In genomic region chr20:41833739-41834138, GRCh38 we compare ENCODE assay signal across 31 cellular contexts.
DNase-seq lines count a peak whose midpoint lies in the region; ATAC-seq, FAIRE-seq and TF ChIP-seq lines count a peak whose summit lies in the region.
"Had no signal": no experiment of that assay in that cellular context is flagged by ENCODE, and none has a peak within 500 bp of the region (broad histone marks: within the 10 kb centered on the region; RNA-seq: fewer than 3 reads in every experiment).

No MANE protein-coding gene starts in this region.

- CTCF ChIA-PET in HEK293 (lab: Yijun Ruan, JAX) (interaction anchor here (0.6 kb wide), 1 partner anchor 53 kb away, joined by 3 read pairs; no protein-coding TSS in a partner anchor), K562 (lab: Yijun Ruan, JAX; ENCODE audit: low intra/inter-chr PET ratio) (no interaction called here)

- H3K4me2 ChIP-seq in K562 (ENCODE audit: insufficient read depth, low read length) = no peak overlapping the region
- H3K4me2 ChIP-seq: A549; BLaER1; BLaER1 treated with 17β-estradiol and CSF1 and Interleukin-3, amounts not matched to agents 10 nM and 100 nM had no signal

- H3K79me2 ChIP-seq in K562 (ENCODE audit: control insufficient read depth, insufficient read depth, low read length) = no peaks in the 10 kb centered on the region

- DNase-seq in K562 (ENCODE audit: extremely low read depth in 1 of 4, low spot score in 3 of 4) = no peak
- no peak for DNase-seq in caudate nucleus (lab: John Stamatoyannopoulos, UW)
- DNase-seq: 8988T; ACHN; AML-193; BE2C; C1 segment of cervical spinal cord; Caco-2; Calu3; CD4-positive, alpha-beta memory T cell; CD4-positive, alpha-beta T cell; CD4-positive, CD25-positive, alpha-beta regulatory T cell; CD8-positive, alpha-beta memory T cell; CD8-positive, alpha-beta T cell; COR-L47; DMS 273 treated with DMSO at 0.1 percent for 48 hours; DMS153; DMS53; DMS79; DMS79 treated with DMSO at 0.1 percent for 48 hours; DND-41; EL had no signal

- TF ChIP-seq CTCF in HEK293 (tag by site-specific recombination; IDR thresholded peaks at IDR 0.05) = no peak
- TF ChIP-seq CTCF in K562 (IDR thresholded peaks at IDR 0.05 in 2 of 3, conservative IDR thresholded peaks at IDR 0.05 in 1 of 3; ENCODE audit: insufficient read depth in 2 of 3, low read depth in 1 of 3, low read length in 3 of 3) = no peak

- no peaks in the 10 kb centered on the region for H3K9me1 ChIP-seq in K562 (ENCODE audit: control insufficient read depth, insufficient read depth, low read length)

- TF ChIP-seq POLR2A in K562 (conservative IDR thresholded peaks at IDR 0.05) = no peak

- H3K9ac ChIP-seq in K562 (ENCODE audit: insufficient read depth in 1 of 2, low read depth in 2 of 2, low read length in 2 of 2) = no peak overlapping the region
- H3K9ac ChIP-seq: BLaER1; BLaER1 treated with 17β-estradiol and CSF1 and Interleukin-3, amounts not matched to agents 10 nM and 100 nM had no signal

- no peak for ATAC-seq in K562
- no peak for ATAC-seq in HG03135 (IDR thresholded peaks at IDR 0.05; ENCODE audit: unreplicated experiment)
- ATAC-seq: A549; CD8-positive, alpha-beta T cell had no signal

- intact Hi-C loops in K562 (cut with micrococcal nuclease) = no loop called here

- no TSS peak for BruUV-seq in K562 (replicated peaks; lab: Mats Ljungman, UMichigan)

- 0 out of 2 replicates have a peak, but pooled peaks cover 9% of the 10 kb centered on the region for H4K20me1 ChIP-seq in K562 (replicated peaks; ENCODE audit: control insufficient read depth, insufficient read depth, low read length)
- H4K20me1 ChIP-seq: BLaER1; BLaER1 treated with 17β-estradiol and CSF1 and Interleukin-3, amounts not matched to agents 10 nM and 100 nM had no signal

- WGBS in K562 (ENCODE audit: insufficient coverage, low coverage, missing lambda C conversion rate) = 4% methylated on average over 1 of the region's 1 CpG

- FAIRE-seq in K562 (lab: Jason Lieb, UNC) = no peak
- FAIRE-seq: A204.1, A549, D721Med had no signal

- TF ChIP-seq RAD21 in K562 (CRISPR knock-in tag; conservative IDR thresholded peaks at IDR 0.05 in 1 of 2, IDR thresholded peaks at IDR 0.05 in 1 of 2) = no peak

- H3K9me3 ChIP-seq in HEK293 (ENCODE audit: control insufficient read depth, insufficient read depth, low read depth, low read length) = no peaks in the 10 kb centered on the region
- H3K9me3 ChIP-seq in K562 (replicated peaks; ENCODE audit: control insufficient read depth, insufficient read depth, low read depth, low read length) = no peaks in the 10 kb centered on the region
- H3K9me3 ChIP-seq: A549, BE2C, Caco-2 had no signal

- H3K27ac ChIP-seq in HEK293 (ENCODE audit: extremely low read depth, low read depth, low read length) = no peak overlapping the region
- H3K27ac ChIP-seq in K562 (ENCODE audit: extremely low read depth, low read depth, low read length) = no peak overlapping the region
- H3K27ac ChIP-seq in caudate nucleus (ENCODE audit: low read depth, low read length) = no peak overlapping the region
- H3K27ac ChIP-seq: 22Rv1; A549; BLaER1; BLaER1 treated with 17β-estradiol and CSF1 and Interleukin-3, amounts not matched to agents 10 nM and 100 nM; C4-2B had no signal

- no peaks in the 10 kb centered on the region for H3K36me3 ChIP-seq in HEK293 (ENCODE audit: control insufficient read depth in 2 of 2, insufficient read depth in 1 of 2, low read length in 2 of 2)
- H3K36me3 ChIP-seq in K562 (ENCODE audit: control insufficient read depth, insufficient read depth, low read length) = no peaks in the 10 kb centered on the region
- H3K36me3 ChIP-seq: BE2C; BLaER1; BLaER1 treated with 17β-estradiol and CSF1 and Interleukin-3, amounts not matched to agents 10 nM and 100 nM had no signal

- POLR2A ChIA-PET in HEK293 (lab: Yijun Ruan, JAX) = no interaction called here
- POLR2A ChIA-PET in K562 (lab: Yijun Ruan, JAX) = no interaction called here

- H3K27me3 ChIP-seq in K562 (ENCODE audit: control insufficient read depth in 2 of 2, insufficient read depth in 2 of 2, low read length in 2 of 2) = peaks cover 4 to 8% of the 10 kb centered on the region in 2 experiments; a peak in 4 of 5 replicates
- H3K27me3 ChIP-seq: BLaER1; BLaER1 treated with 17β-estradiol and CSF1 and Interleukin-3, amounts not matched to agents 10 nM and 100 nM had no signal

- TF ChIP-seq EP300 in K562 (IDR thresholded peaks at IDR 0.05; ENCODE audit: low read length) = no peak

- in situ Hi-C loops in K562 (cut with MboI) = no loop called here

- H3K4me3 ChIP-seq in HEK293 (ENCODE audit: low read depth, low read length) (no peak overlapping the region), K562 (no peak overlapping the region)
- H3K4me3 ChIP-seq: A549; BLaER1; BLaER1 treated with 17β-estradiol and CSF1 and Interleukin-3, amounts not matched to agents 10 nM and 100 nM had no signal

- H3K4me1 ChIP-seq in HEK293 (ENCODE audit: control insufficient read depth, insufficient read depth, low read length) (no peaks in the 10 kb centered on the region), K562 (replicated peaks in 1 of 2; ENCODE audit: control insufficient read depth in 2 of 2, insufficient read depth in 2 of 2, low read length in 2 of 2) (no peaks in the 10 kb centered on the region)
- H3K4me1 ChIP-seq: A549, BE2C, Caco-2 had no signal

- H2AFZ ChIP-seq in K562 (ENCODE audit: low read depth, low read length) = no peak overlapping the region

TF ChIP-seq in HEK293, 187 proteins besides CTCF, POLR2A, EP300 and RAD21:
- TF ChIP-seq ZNF239 (tag by site-specific recombination; IDR thresholded peaks at IDR 0.05) = 0 out of 2 replicates have a peak, but pooled peaks have one; percentile 24
- TF ChIP-seq ZNF76 (tag by site-specific recombination; IDR thresholded peaks at IDR 0.05; ENCODE audit: borderline replicate concordance, low read depth) = no peak

TF ChIP-seq in K562, 482 proteins besides CTCF, POLR2A, EP300 and RAD21:
- TF ChIP-seq ZNF239 (CRISPR knock-in tag; IDR thresholded peaks at IDR 0.05) (peak; percentile 86), RBM25 (IDR thresholded peaks at IDR 0.05; ENCODE audit: low read depth, low read length, severe bottlenecking) (peak; percentile 72), WHSC1 (IDR thresholded peaks at IDR 0.05; ENCODE audit: low read length) (no peak), MECOM (CRISPR knock-in tag; IDR thresholded peaks at IDR 0.05) (no peak)

Comparison
In these comparisons a context has a peak if more than half of its experiments do, and no peak if none do; other contexts are left out.
1. Of the 44 proteins assayed by ChIP-seq in both K562 and HEK293: peak only in K562: none; only in HEK293: none; in both: ZNF239; in neither: 43.